Comparison of ENCODE assay signal across 1 cellular context in genomic region chr14:99189201-99189801, GRCh38.
TF ChIP-seq lines count a peak whose summit lies in the region.

No MANE protein-coding gene starts in this region.

TF ChIP-seq in neural cell, 6 proteins besides CTCF, POLR2A, EP300 and RAD21 (continued from another document):
- TF ChIP-seq REST (IDR thresholded peaks at IDR 0.05; ENCODE audit: borderline replicate concordance): no peak
